ENCODE assay signal across 19 cellular contexts in genomic region chr10:103527476-103527875, GRCh38. TPM values are rescaled to one million over a fixed set of nuclear protein-coding genes. Genes with fewer than 3 reads are reported as not detected.
A peak's percentile ranks its signal among the peaks of the same experiment; 100 is the strongest.
DNase-seq lines count a peak whose midpoint lies in the region; ATAC-seq, FAIRE-seq and TF ChIP-seq lines count a peak whose summit lies in the region.
"Not testable (repeated sequence)": the region's sequence is repeated elsewhere in the genome, so short reads cannot be mapped to it uniquely, and the experiment has no call there.
"Had no signal": no experiment of that assay in that cellular context is flagged by ENCODE, and none has a peak within 500 bp of the region (broad histone marks: within the 10 kb centered on the region; RNA-seq: fewer than 3 reads in every experiment).

No MANE protein-coding gene starts in this region.

- not testable (repeated sequence) for H2AFZ ChIP-seq in IMR-90 (replicated peaks; ENCODE audit: low read length, poor library complexity); K562 (ENCODE audit: low read depth, low read length); smooth muscle cell (ENCODE audit: low read depth)

- no CpG with 5 or more reads among the region's 2 CpGs for WGBS in IMR-90 (ENCODE audit: extremely low coverage in 2 of 2, insufficient read length in 1 of 2), 2 experiments
- WGBS in K562 (ENCODE audit: insufficient coverage, low coverage, missing lambda C conversion rate): 0% methylated on average over 2 of the region's 2 CpGs
- WGBS in smooth muscle cell (ENCODE audit: low lambda C conversion rate): 31% methylated on average over 2 of the region's 2 CpGs

- H2BK20ac ChIP-seq in IMR-90 (ENCODE audit: low read depth, low read length): peak overlapping the region; percentile 45; the same call in 1 of the 2 replicates

- not testable (repeated sequence) for H3K18ac ChIP-seq in IMR-90 (ENCODE audit: low read depth, low read length)

- H3K79me2 ChIP-seq in K562 (ENCODE audit: control insufficient read depth, insufficient read depth, low read length); smooth muscle cell (ENCODE audit: low read depth): not testable (repeated sequence)

- not testable (repeated sequence) for BruUV-seq in IMR-90 (replicated peaks; lab: Mats Ljungman, UMichigan); K562 (replicated peaks; lab: Mats Ljungman, UMichigan)

- H4K91ac ChIP-seq in IMR-90 (ENCODE audit: insufficient read depth, low read depth, low read length): not testable (repeated sequence)

- H4K20me1 ChIP-seq in IMR-90 (ENCODE audit: insufficient read depth, low read length); K562 (replicated peaks; ENCODE audit: control insufficient read depth, insufficient read depth, low read length); smooth muscle cell (ENCODE audit: low read depth): not testable (repeated sequence)

- not testable (repeated sequence) for H4K5ac ChIP-seq in IMR-90 (ENCODE audit: low read depth, low read length)

- not testable (repeated sequence) for H3K4me2 ChIP-seq in IMR-90 (ENCODE audit: low read depth, low read length); K562 (ENCODE audit: insufficient read depth, low read length); smooth muscle cell

- TF ChIP-seq POLR2A in IMR-90 (IDR thresholded peaks at IDR 0.05; ENCODE audit: low read depth, low read length); K562 (conservative IDR thresholded peaks at IDR 0.05): not testable (repeated sequence)

- DNase-seq in AG10803 (ENCODE audit: low read depth) (peak; percentile 19), H7 (peak; percentile 8), IMR-90 (peak; percentile 87), RWPE1 (ENCODE audit: low spot score) (peak; percentile 83), fibroblast of the aortic adventitia (ENCODE audit: low read depth) (peak; percentile 74), left lobe of liver (ENCODE audit: low spot score) (peak; percentile 4)
- DNase-seq in K562 (ENCODE audit: extremely low read depth in 1 of 4, low spot score in 3 of 4); smooth muscle cell (lab: John Stamatoyannopoulos, UW; ENCODE audit: unreplicated experiment): not testable (repeated sequence)

- peak overlapping the region; percentile 1; the same call in 1 of the 2 replicates for H2BK120ac ChIP-seq in IMR-90 (ENCODE audit: low read depth, low read length)

- TF ChIP-seq CTCF in AG10803 (conservative IDR thresholded peaks at IDR 0.05; ENCODE audit: low read length); IMR-90 (conservative IDR thresholded peaks at IDR 0.05; ENCODE audit: low read depth, low read length); RWPE1 (conservative IDR thresholded peaks at IDR 0.05; ENCODE audit: low read depth); K562 (IDR thresholded peaks at IDR 0.05 in 2 of 3, conservative IDR thresholded peaks at IDR 0.05 in 1 of 3; ENCODE audit: insufficient read depth in 2 of 3, low read depth in 1 of 3, low read length in 3 of 3); fibroblast of the aortic adventitia (IDR thresholded peaks at IDR 0.05; ENCODE audit: insufficient read depth, low read length); smooth muscle cell (IDR thresholded peaks at IDR 0.05; ENCODE audit: borderline replicate concordance, insufficient read depth, poor library complexity, severe bottlenecking): not testable (repeated sequence)

- intact Hi-C loops in IMR-90 (cut with micrococcal nuclease); K562 (cut with micrococcal nuclease): not testable (repeated sequence)

- not testable (repeated sequence) for H3K36me3 ChIP-seq in H7 (replicated peaks; ENCODE audit: control insufficient read depth, insufficient read depth, low read length); IMR-90 (ENCODE audit: control insufficient read depth, insufficient read depth, low read length); K562 (ENCODE audit: control insufficient read depth, insufficient read depth, low read length); smooth muscle cell (ENCODE audit: low read depth)

- H3K9me1 ChIP-seq in IMR-90 (ENCODE audit: insufficient read depth, low read length); K562 (ENCODE audit: control insufficient read depth, insufficient read depth, low read length): not testable (repeated sequence)

- 0 out of 2 replicates have a peak overlapping the region, but pooled peaks have one; percentile 8 for H3K14ac ChIP-seq in IMR-90 (replicated peaks; ENCODE audit: low read depth, low read length)

- not testable (repeated sequence) for H2BK15ac ChIP-seq in IMR-90 (ENCODE audit: low read depth, low read length)

- H3K9me3 ChIP-seq in IMR-90 (ENCODE audit: control insufficient read depth, insufficient read depth, low read length); K562 (replicated peaks; ENCODE audit: control insufficient read depth, insufficient read depth, low read depth, low read length): not testable (repeated sequence)
- H3K9me3 ChIP-seq in smooth muscle cell (replicated peaks; ENCODE audit: low read depth): peaks cover 15% of the 10 kb centered on the region

- H3K27ac ChIP-seq in IMR-90 (ENCODE audit: insufficient read depth, low read length); RWPE1; K562 (ENCODE audit: extremely low read depth, low read depth, low read length): not testable (repeated sequence)
- peak overlapping the region; percentile 46 for H3K27ac ChIP-seq in smooth muscle cell (ENCODE audit: low read depth)

- not testable (repeated sequence) for TF ChIP-seq RAD21 in IMR-90 (IDR thresholded peaks at IDR 0.05; ENCODE audit: low read length); K562 (CRISPR knock-in tag; conservative IDR thresholded peaks at IDR 0.05 in 1 of 2, IDR thresholded peaks at IDR 0.05 in 1 of 2)

- not testable (repeated sequence) for H3K4me3 ChIP-seq in AG10803 (ENCODE audit: low read length); H7 (ENCODE audit: insufficient read depth, low read depth, low read length); IMR-90 (ENCODE audit: insufficient read depth, low read depth, low read length); K562; fibroblast of the aortic adventitia (ENCODE audit: low read depth, low read length); smooth muscle cell

- not testable (repeated sequence) for H3K4me1 ChIP-seq in IMR-90 (ENCODE audit: control insufficient read depth, insufficient read depth, low read length); K562 (replicated peaks in 1 of 2; ENCODE audit: control insufficient read depth in 2 of 2, insufficient read depth in 2 of 2, low read length in 2 of 2); smooth muscle cell (ENCODE audit: low read depth)

- H3K23ac ChIP-seq in IMR-90 (ENCODE audit: low read depth, low read length): peak overlapping the region; percentile 1; the same call in 1 of the 2 replicates

- peak; percentile 74 for ATAC-seq in IMR-90 (ENCODE audit: low read depth)
- not testable (repeated sequence) for ATAC-seq in K562, left lobe of liver

- dilution Hi-C loops in IMR-90 (cut with HindIII; ENCODE audit: low sequenced_read_pairs, unreplicated experiment): not testable (repeated sequence)

- peak; percentile 12; the same call in 1 of the 2 replicates for TF ChIP-seq EP300 in K562 (IDR thresholded peaks at IDR 0.05; ENCODE audit: low read length)

- H4K8ac ChIP-seq in IMR-90 (ENCODE audit: low read depth in 2 of 2, low read length in 2 of 2): peak overlapping the region in 1 of 2 experiments; percentile 0; a peak in 1 of 4 replicates

- not testable (repeated sequence) for FAIRE-seq in K562 (lab: Jason Lieb, UNC)

- not testable (repeated sequence) for H3K9ac ChIP-seq in IMR-90 (ENCODE audit: low read depth, low read length); K562 (ENCODE audit: insufficient read depth in 1 of 2, low read depth in 2 of 2, low read length in 2 of 2); smooth muscle cell (ENCODE audit: low read depth)

- CTCF ChIA-PET in IMR-90 (lab: Yijun Ruan, JAX); RWPE1 (lab: Yijun Ruan, JAX); K562 (lab: Yijun Ruan, JAX; ENCODE audit: low intra/inter-chr PET ratio): not testable (repeated sequence)

- not testable (repeated sequence) for H3K56ac ChIP-seq in IMR-90 (ENCODE audit: extremely low read depth, insufficient read depth, low read length)

- POLR2A ChIA-PET in IMR-90 (lab: Charles Lee; ENCODE audit: unreplicated experiment); RWPE1 (lab: Yijun Ruan, JAX; ENCODE audit: low non-redundant PET); K562 (lab: Yijun Ruan, JAX): not testable (repeated sequence)

- H2AK5ac ChIP-seq in IMR-90 (ENCODE audit: low read depth, low read length): not testable (repeated sequence)

- not testable (repeated sequence) for H3K79me1 ChIP-seq in IMR-90 (ENCODE audit: low read depth in 1 of 2, low read length in 2 of 2)

- H2AK9ac ChIP-seq in IMR-90 (replicated peaks; ENCODE audit: low read depth, low read length, poor library complexity): not testable (repeated sequence)

- H2BK5ac ChIP-seq in IMR-90 (ENCODE audit: low read depth, low read length, poor library complexity, severe bottlenecking): peak overlapping the region; percentile 39

- in situ Hi-C loops in IMR-90 (cut with MboI; ENCODE audit: low sequenced_read_pairs); K562 (cut with MboI): not testable (repeated sequence)

- H3F3A ChIP-seq in smooth muscle cell (ENCODE audit: low read depth): not testable (repeated sequence)

- H3K27me3 ChIP-seq in H7 (ENCODE audit: control insufficient read depth, insufficient read depth, low read length); K562 (ENCODE audit: control insufficient read depth in 2 of 2, insufficient read depth in 2 of 2, low read length in 2 of 2); smooth muscle cell (ENCODE audit: low read depth): not testable (repeated sequence)
- H3K27me3 ChIP-seq in IMR-90 (ENCODE audit: control insufficient read depth, insufficient read depth, low read length): peaks cover 14% of the 10 kb centered on the region

- H3K4ac ChIP-seq in IMR-90 (ENCODE audit: low read depth, low read length): not testable (repeated sequence)

RNA-seq across cellular contexts. Expression of gene NEURL1, which starts 34.0 kb away (rescaled TPM):
- 7.9 and 16.5 TPM in 2 replicates for total RNA-seq in H7 (2014; rRNA removed; shearing (Covaris generic))
- total RNA-seq in IMR-90 (2012; rRNA removed) (0.28 and 0.36 TPM in 2 replicates), K562 (2014; rRNA removed) (0.08 and 0.45 TPM in 2 replicates), K562 (2014; rRNA removed; fragmentation: Illumina TruSeq; extraction: Trizol) (not detected in 2 replicates), K562 (2015; rRNA removed; fragmentation: Illumina TruSeq; extraction: Trizol) (not detected in 2 replicates), K562 (2021) (0.11 and 0.20 TPM in 2 replicates), fibroblast of the aortic adventitia (ENCODE audit: low replicate concordance) (0.27 TPM in 1 of 2 replicates, not detected in the other), left lobe of liver (1.7 TPM), smooth muscle cell (0.04 and 0.40 TPM in 2 replicates)
- polyA plus RNA-seq in IMR-90 (2012; rRNA removed) (0.82 and 1.5 TPM in 2 replicates), K562 (2011; rRNA removed) (0.20 and 0.21 TPM in 2 replicates), K562 (2014; fragmentation: Illumina TruSeq; extraction: Trizol) (0.26 TPM in 1 of 2 replicates, not detected in the other), K562 (2014; fragmentation: Nextera tagmentation; extraction: Ambion mirVana) (under 1 TPM in 1 of 2 experiments, not detected in 1; 0.01 TPM), K562 (2014; rRNA removed) (0.04 TPM in 1 of 2 replicates, not detected in the other), smooth muscle cell (0.91 and 1.1 TPM in 2 replicates)
- polyA plus RNA-seq in IMR-90 (2012; cell fraction: cytosol; rRNA removed): 0.25 and 1.3 TPM in 2 replicates
- polyA plus RNA-seq in IMR-90 (2012; cell fraction: nucleus; rRNA removed; ENCODE audit: low replicate concordance): 2.0 and 3.6 TPM in 2 replicates
- 1.3 TPM in 1 of 2 replicates, not detected in the other for total RNA-seq in K562 (2011; cell fraction: chromatin; rRNA removed; ENCODE audit: low replicate concordance)
- total RNA-seq in K562 (2011; cell fraction: nucleolus; rRNA removed): 0.39 and 1.3 TPM in 2 replicates
- 0.22 and 0.84 TPM in 2 replicates for total RNA-seq in K562 (2011; cell fraction: nucleoplasm; rRNA removed)
- polyA plus RNA-seq in K562 (2011; cell fraction: cytosol; rRNA removed): 0.43 and 1.3 TPM in 2 replicates
- polyA plus RNA-seq in K562 (2011; cell fraction: nucleus; rRNA removed): 0.38 and 2.3 TPM in 2 replicates
- 0.20 and 0.24 TPM in 2 replicates for polyA plus RNA-seq in K562 (2012)
- polyA minus RNA-seq in K562 (2011; rRNA and poly(A)+ RNA removed): 0.11 TPM in 1 of 2 replicates, not detected in the other
- polyA minus RNA-seq in K562 (2011; cell fraction: cytosol; rRNA and poly(A)+ RNA removed): 0.29 TPM in 1 of 2 replicates, not detected in the other
- polyA minus RNA-seq in K562 (2011; cell fraction: nucleus; rRNA and poly(A)+ RNA removed): 0.22 and 0.67 TPM in 2 replicates
- total RNA-seq: left ventricle myocardium superior, SJSA1, subcutaneous adipose tissue had no signal

RNA-seq across cellular contexts. Expression of gene CALHM3, which starts 48.4 kb away (rescaled TPM):
- total RNA-seq in H7 (2014; rRNA removed; shearing (Covaris generic)): 0.10 and 0.15 TPM in 2 replicates
- total RNA-seq in IMR-90 (2012; rRNA removed): not detected in 2 replicates
- not detected in 2 replicates for polyA plus RNA-seq in IMR-90 (2012; rRNA removed)
- not detected in 2 replicates for polyA plus RNA-seq in IMR-90 (2012; cell fraction: cytosol; rRNA removed)
- not detected in 2 replicates for polyA plus RNA-seq in IMR-90 (2012; cell fraction: nucleus; rRNA removed; ENCODE audit: low replicate concordance)
- not detected in 2 replicates for total RNA-seq in K562 (2011; cell fraction: chromatin; rRNA removed; ENCODE audit: low replicate concordance)
- total RNA-seq in K562 (2011; cell fraction: nucleolus; rRNA removed): not detected in 2 replicates
- not detected in 2 replicates for total RNA-seq in K562 (2011; cell fraction: nucleoplasm; rRNA removed)
- not detected in 2 replicates for total RNA-seq in K562 (2014; rRNA removed)
- not detected in 2 replicates for total RNA-seq in K562 (2014; rRNA removed; fragmentation: Illumina TruSeq; extraction: Trizol)
- not detected in 2 replicates for total RNA-seq in K562 (2015; rRNA removed; fragmentation: Illumina TruSeq; extraction: Trizol)
- not detected in 2 replicates for total RNA-seq in K562 (2021)
- not detected in 2 replicates for polyA plus RNA-seq in K562 (2011; rRNA removed)
- polyA plus RNA-seq in K562 (2011; cell fraction: cytosol; rRNA removed): not detected in 2 replicates
- not detected in 2 replicates for polyA plus RNA-seq in K562 (2011; cell fraction: nucleus; rRNA removed)
- polyA plus RNA-seq in K562 (2012): 0.10 TPM in 1 of 2 replicates, not detected in the other
- not detected in 2 replicates for polyA plus RNA-seq in K562 (2014; fragmentation: Illumina TruSeq; extraction: Trizol)
- not detected for polyA plus RNA-seq in K562 (2014; fragmentation: Nextera tagmentation; extraction: Ambion mirVana)
- not detected in 2 replicates for polyA plus RNA-seq in K562 (2014; rRNA removed)
- polyA minus RNA-seq in K562 (2011; rRNA and poly(A)+ RNA removed): not detected in 2 replicates
- polyA minus RNA-seq in K562 (2011; cell fraction: cytosol; rRNA and poly(A)+ RNA removed): not detected in 2 replicates
- polyA minus RNA-seq in K562 (2011; cell fraction: nucleus; rRNA and poly(A)+ RNA removed): not detected in 2 replicates
- total RNA-seq in fibroblast of the aortic adventitia (ENCODE audit: low replicate concordance): not detected in 2 replicates
- total RNA-seq in left lobe of liver: not detected
- total RNA-seq in smooth muscle cell: not detected in 2 replicates
- not detected in 2 replicates for polyA plus RNA-seq in smooth muscle cell
- total RNA-seq: activated CD8-positive, alpha-beta memory T cell treated with anti-CD3 and anti-CD28 coated beads, Interleukin-2, amount 10 ng/mL, durations not matched to agents 7 days and 5 days; aorta; CD8-positive, alpha-beta T cell; esophagus mucosa; left ventricle myocardium superior; mucosa of descending colon; neural crest cell; SJSA1; subcutaneous adipose tissue; T-helper 17 cell; urinary bladder had no signal
- polyA plus RNA-seq: aorta, urinary bladder had no signal
